In genomic region chr2:227160164-227160563, GRCh38 we compare ENCODE assay signal across 2 cellular contexts.
TF ChIP-seq lines count a peak whose summit lies in the region.

No MANE protein-coding gene starts in this region.

TF ChIP-seq in IMR-90, 13 proteins besides CTCF, POLR2A, EP300 and RAD21:
- TF ChIP-seq USF2 (IDR thresholded peaks at IDR 0.05; ENCODE audit: low read depth, low read length): peak; percentile 19; the same call in 1 of the 2 replicates
- no peak for TF ChIP-seq MXI1 (IDR thresholded peaks at IDR 0.05; ENCODE audit: borderline replicate concordance, low read depth, low read length)

TF ChIP-seq in GM23338, 12 proteins besides CTCF, POLR2A, EP300 and RAD21 (continued from another document):
- no peak for TF ChIP-seq ZNF462 (CRISPR knock-in tag; IDR thresholded peaks at IDR 0.05)
- no peak for TF ChIP-seq NANOG (IDR thresholded peaks at IDR 0.05; ENCODE audit: borderline replicate concordance)
- no peak for TF ChIP-seq EZH2phosphoT487 (IDR thresholded peaks at IDR 0.05; ENCODE audit: unreplicated experiment)
- TF ChIP-seq CREB1 (CRISPR knock-in tag; IDR thresholded peaks at IDR 0.05; ENCODE audit: low read depth): no peak
- no peak for TF ChIP-seq STAT1 (IDR thresholded peaks at IDR 0.05; ENCODE audit: unreplicated experiment)
- no peak for TF ChIP-seq REST (IDR thresholded peaks at IDR 0.05; ENCODE audit: unreplicated experiment)
